24 cellular contexts compared by ENCODE assay signal in the genomic region with DNA sequence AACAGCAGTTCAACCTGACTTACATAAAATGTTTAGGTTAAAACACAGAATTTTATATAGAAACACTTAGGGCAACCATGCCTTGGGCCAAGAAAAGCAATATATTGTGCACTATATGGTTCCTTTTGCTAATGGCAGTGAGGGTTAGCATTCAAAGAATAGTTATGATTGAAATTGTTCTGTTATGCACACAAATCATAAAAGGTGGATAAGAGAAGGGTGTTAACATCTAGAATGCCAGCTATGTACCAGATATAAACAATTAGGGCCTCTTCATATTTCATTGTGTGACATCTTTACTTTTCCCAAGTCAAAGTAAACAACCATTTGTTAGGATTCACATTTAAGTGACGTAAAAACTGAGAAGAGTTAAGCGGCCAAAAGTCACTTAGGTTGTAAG.
DNase-seq lines count a peak whose midpoint lies in the region; ATAC-seq, FAIRE-seq and TF ChIP-seq lines count a peak whose summit lies in the region.
"Had no signal": no experiment of that assay in that cellular context is flagged by ENCODE, and none has a peak within 500 bp of the region (broad histone marks: within the 10 kb centered on the region; RNA-seq: fewer than 3 reads in every experiment).

No MANE protein-coding gene starts in this region.

- H3K27ac Mint-ChIP-seq in activated T-helper 17 cell treated with anti-CD3 and anti-CD28 coated beads, Interleukin-2, amount 50 U/mL, for 72 hours: peak overlapping the region; percentile 39
- H3K27ac Mint-ChIP-seq in CD4-positive, alpha-beta T cell: no peak overlapping the region
- H3K27ac Mint-ChIP-seq: IgD-negative memory B cell; T-helper 1 cell treated with Interleukin-12 subunit alpha and Interleukin-12 subunit beta and Interleukin-4 antibody, amounts not matched to agents 30 μg/mL and 1 μg/mL, for 36 hours had no signal

- H3K4me1 Mint-ChIP-seq in activated T-helper 17 cell treated with anti-CD3 and anti-CD28 coated beads, Interleukin-2, amount 50 U/mL, for 72 hours: peaks cover 29% of the 10 kb centered on the region
- peaks cover 29% of the 10 kb centered on the region for H3K4me1 Mint-ChIP-seq in CD4-positive, alpha-beta T cell (ENCODE audit: low read depth)
- H3K4me1 Mint-ChIP-seq: IgD-negative memory B cell had no signal

- DNase-seq in A549 (ENCODE audit: low read depth in 1 of 2, low spot score in 1 of 2) (no peak), DMS153 (lab: John Stamatoyannopoulos, UW) (peak; percentile 44), NCI-H460 (ENCODE audit: extremely low read depth, low read depth) (peak; percentile 36), dermis blood vessel endothelial cell (no peak)
- DNase-seq in CD4-positive, alpha-beta T cell: no peak
- DNase-seq: C1 segment of cervical spinal cord, DMS53, GM23248, H7, NCI-H1048, NCI-H1694, NCI-H2029 treated with DMSO at 0.1 percent for 48 hours, NCI-H2171 treated with DMSO at 0.1 percent for 48 hours, NCI-H446, NCI-H774, SIG-M5 had no signal

- no peaks in the 10 kb centered on the region for H3K27me3 ChIP-seq in CD4-positive, alpha-beta T cell (ENCODE audit: control insufficient read depth, insufficient read depth, low read length)

- H3K4me3 ChIP-seq in A549: no peak overlapping the region
- H3K4me3 ChIP-seq: GM23248, SK-N-MC had no signal

- H3K9me3 ChIP-seq in A549: no peaks in the 10 kb centered on the region; the same call in 2 of the 3 replicates
- no peaks in the 10 kb centered on the region for H3K9me3 ChIP-seq in CD4-positive, alpha-beta T cell (ENCODE audit: control insufficient read depth, low read length)

- no peak overlapping the region for H3K4me3 Mint-ChIP-seq in activated T-helper 17 cell treated with anti-CD3 and anti-CD28 coated beads, Interleukin-2, amount 50 U/mL, for 72 hours
- H3K4me3 Mint-ChIP-seq in CD4-positive, alpha-beta T cell: no peak overlapping the region
- H3K4me3 Mint-ChIP-seq: IgD-negative memory B cell; T-helper 1 cell treated with Interleukin-12 subunit alpha and Interleukin-12 subunit beta and Interleukin-4 antibody, amounts not matched to agents 30 μg/mL and 1 μg/mL, for 36 hours had no signal

- TF ChIP-seq CTCF in A549 (IDR thresholded peaks at IDR 0.05): no peak
- TF ChIP-seq CTCF in CD4-positive, alpha-beta T cell (IDR thresholded peaks at IDR 0.05): no peak

- H3K27me3 Mint-ChIP-seq in activated T-helper 17 cell treated with anti-CD3 and anti-CD28 coated beads, Interleukin-2, amount 50 U/mL, for 72 hours: no peaks in the 10 kb centered on the region
- no peaks in the 10 kb centered on the region for H3K27me3 Mint-ChIP-seq in CD4-positive, alpha-beta T cell

- TF ChIP-seq POLR2A in A549 (IDR thresholded peaks at IDR 0.05; ENCODE audit: low read length): no peak

- FAIRE-seq in A549 (lab: Jason Lieb, UNC): peak; percentile 65
- FAIRE-seq: RCC 7860 had no signal

- H3K4me1 ChIP-seq in A549: no peaks in the 10 kb centered on the region

- POLR2A ChIA-PET in A549 (lab: Yijun Ruan, JAX): no interaction called here
- POLR2A ChIA-PET in CD4-positive, alpha-beta T cell (lab: Charles Lee): interaction anchor here (1.2 to 3.7 kb wide), 2 partner anchors 15 to 35 kb away, joined by 3 to 13 read pairs; no protein-coding TSS in a partner anchor

- H3K36me3 Mint-ChIP-seq in activated T-helper 17 cell treated with anti-CD3 and anti-CD28 coated beads, Interleukin-2, amount 50 U/mL, for 72 hours (ENCODE audit: low read depth): no peaks in the 10 kb centered on the region
- no peaks in the 10 kb centered on the region for H3K36me3 Mint-ChIP-seq in CD4-positive, alpha-beta T cell (ENCODE audit: low read depth)
- H3K36me3 Mint-ChIP-seq: IgD-negative memory B cell had no signal

- TF ChIP-seq RAD21 in A549 (conservative IDR thresholded peaks at IDR 0.05 in 1 of 2, IDR thresholded peaks at IDR 0.05 in 1 of 2): no peak

- WGBS in A549 (ENCODE audit: missing lambda C conversion rate): 17% methylated on average over 2 of the region's 2 CpGs

- no peak overlapping the region for H3K4me2 ChIP-seq in A549
- H3K4me2 ChIP-seq: KMS-11 had no signal

- no peak for TF ChIP-seq EP300 in A549 (IDR thresholded peaks at IDR 0.05)

- H3K27ac ChIP-seq in A549: no peak overlapping the region
- no peak overlapping the region for H3K27ac ChIP-seq in CD4-positive, alpha-beta T cell (ENCODE audit: low read depth, low read length)
- H3K27ac ChIP-seq: GM23248, KMS-11, SK-N-MC had no signal

- intact Hi-C loops in CD4-positive, alpha-beta T cell (cut with DNase I, micrococcal nuclease): no loop called here

- peaks cover 5% of the 10 kb centered on the region for H3K9me3 Mint-ChIP-seq in activated T-helper 17 cell treated with anti-CD3 and anti-CD28 coated beads, Interleukin-2, amount 50 U/mL, for 72 hours
- peaks cover 7% of the 10 kb centered on the region for H3K9me3 Mint-ChIP-seq in CD4-positive, alpha-beta T cell

- CTCF ChIA-PET in A549 (lab: Yijun Ruan, JAX): interaction anchor here (0.6 kb wide), 1 partner anchor 206 kb away, joined by 3 read pairs; no protein-coding TSS in a partner anchor
- CTCF ChIA-PET in CD4-positive, alpha-beta T cell (lab: Charles Lee): no interaction called here

- ATAC-seq in A549: no peak
- ATAC-seq in activated T-helper 17 cell treated with anti-CD3 and anti-CD28 coated beads, Interleukin-2, amount 50 U/mL, for 72 hours (replicated peaks): no peak
- ATAC-seq in CD4-positive, alpha-beta T cell (ENCODE audit: poor library complexity): no peak
- no peak for ATAC-seq in HG03025 (IDR thresholded peaks at IDR 0.05; ENCODE audit: low FRiP score, unreplicated experiment)
- no peak for ATAC-seq in HG03342 (IDR thresholded peaks at IDR 0.05; ENCODE audit: unreplicated experiment)

TF ChIP-seq in A549, 52 proteins besides CTCF, POLR2A, EP300 and RAD21:
- TF ChIP-seq, protein P1, sequence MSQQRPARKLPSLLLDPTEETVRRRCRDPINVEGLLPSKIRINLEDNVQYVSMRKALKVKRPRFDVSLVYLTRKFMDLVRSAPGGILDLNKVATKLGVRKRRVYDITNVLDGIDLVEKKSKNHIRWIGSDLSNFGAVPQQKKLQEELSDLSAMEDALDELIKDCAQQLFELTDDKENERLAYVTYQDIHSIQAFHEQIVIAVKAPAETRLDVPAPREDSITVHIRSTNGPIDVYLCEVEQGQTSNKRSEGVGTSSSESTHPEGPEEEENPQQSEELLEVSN (IDR thresholded peaks at IDR 0.05; ENCODE audit: borderline replicate concordance, low read depth): no peak
- no peak for TF ChIP-seq PHF8 (IDR thresholded peaks at IDR 0.05; ENCODE audit: borderline replicate concordance, low read depth)
- no peak for TF ChIP-seq HEYL (CRISPR knock-in tag; IDR thresholded peaks at IDR 0.05)
- no peak for TF ChIP-seq ZNF302 (CRISPR knock-in tag; IDR thresholded peaks at IDR 0.05)
- no peak for TF ChIP-seq JUNB (IDR thresholded peaks at IDR 0.05)
- TF ChIP-seq, protein P2, sequence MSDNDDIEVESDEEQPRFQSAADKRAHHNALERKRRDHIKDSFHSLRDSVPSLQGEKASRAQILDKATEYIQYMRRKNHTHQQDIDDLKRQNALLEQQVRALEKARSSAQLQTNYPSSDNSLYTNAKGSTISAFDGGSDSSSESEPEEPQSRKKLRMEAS (IDR thresholded peaks at IDR 0.05): no peak
- no peak for TF ChIP-seq JUN (IDR thresholded peaks at IDR 0.05)
- no peak for TF ChIP-seq EHF (CRISPR knock-in tag; IDR thresholded peaks at IDR 0.05)
- TF ChIP-seq, protein P3, sequence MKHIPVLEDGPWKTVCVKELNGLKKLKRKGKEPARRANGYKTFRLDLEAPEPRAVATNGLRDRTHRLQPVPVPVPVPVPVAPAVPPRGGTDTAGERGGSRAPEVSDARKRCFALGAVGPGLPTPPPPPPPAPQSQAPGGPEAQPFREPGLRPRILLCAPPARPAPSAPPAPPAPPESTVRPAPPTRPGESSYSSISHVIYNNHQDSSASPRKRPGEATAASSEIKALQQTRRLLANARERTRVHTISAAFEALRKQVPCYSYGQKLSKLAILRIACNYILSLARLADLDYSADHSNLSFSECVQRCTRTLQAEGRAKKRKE (CRISPR knock-in tag; IDR thresholded peaks at IDR 0.05; ENCODE audit: low read depth): no peak
- no peak for TF ChIP-seq HOXA7 (CRISPR knock-in tag; IDR thresholded peaks at IDR 0.05)
- no peak for TF ChIP-seq MAFK (IDR thresholded peaks at IDR 0.05; ENCODE audit: partially characterized antibody)
- TF ChIP-seq FOSL2 (IDR thresholded peaks at IDR 0.05): no peak
- TF ChIP-seq FOSL2 (CRISPR knock-in tag; IDR thresholded peaks at IDR 0.05): no peak
- TF ChIP-seq CBX2 (IDR thresholded peaks at IDR 0.05; ENCODE audit: borderline replicate concordance, low read depth): no peak
- TF ChIP-seq RFX5 (IDR thresholded peaks at IDR 0.05): no peak
- TF ChIP-seq ZSCAN20 (CRISPR knock-in tag; IDR thresholded peaks at IDR 0.05): no peak
- no peak for TF ChIP-seq POLR2AphosphoS2 (conservative IDR thresholded peaks at IDR 0.05; ENCODE audit: low read length)
- no peak for TF ChIP-seq CHD2 (IDR thresholded peaks at IDR 0.05; ENCODE audit: low read length, partially characterized antibody)
TF ChIP-seq in A549: peak in this region for 0.

Comparison
In these comparisons a context has a peak if more than half of its experiments do, and no peak if none do; other contexts are left out.
1. DNase-seq: peak in DMS153 (single experiment) and NCI-H460 (single experiment); none in A549 (0 of 2), dermis blood vessel endothelial cell (single experiment) and CD4-positive, alpha-beta T cell (0 of 10).